In genomic region chr10:112954974-112955735, GRCh38 we compare ENCODE assay signal across 1 cellular context.
TF ChIP-seq lines count a peak whose summit lies in the region.

No MANE protein-coding gene starts in this region.

TF ChIP-seq in HEK293, 187 proteins besides CTCF, POLR2A, EP300 and RAD21 (continued from another document):
- TF ChIP-seq PATZ1 (tag by site-specific recombination; IDR thresholded peaks at IDR 0.05) (no peak), MZF1 (tag by site-specific recombination; IDR thresholded peaks at IDR 0.05; ENCODE audit: borderline replicate concordance) (no peak), ZNF155 (tag by site-specific recombination; IDR thresholded peaks at IDR 0.05) (no peak), ZSCAN5A (tag by site-specific recombination; IDR thresholded peaks at IDR 0.05) (no peak), ZNF561 (tag by site-specific recombination; IDR thresholded peaks at IDR 0.05; ENCODE audit: borderline replicate concordance) (no peak), ZEB2 (tag by site-specific recombination; IDR thresholded peaks at IDR 0.05) (peak; percentile 63), ZNF324 (tag by site-specific recombination; IDR thresholded peaks at IDR 0.05) (no peak), ZNF341 (tag by site-specific recombination; IDR thresholded peaks at IDR 0.05; ENCODE audit: low read depth) (peak; percentile 41; the same call in 1 of the 2 replicates), ZNF544 (tag by site-specific recombination; IDR thresholded peaks at IDR 0.05) (no peak), KLF10 (tag by site-specific recombination; IDR thresholded peaks at IDR 0.05) (peak; percentile 73), PRDM10 (tag by site-specific recombination; IDR thresholded peaks at IDR 0.05) (peak; percentile 95), ZNF791 (tag by site-specific recombination; IDR thresholded peaks at IDR 0.05) (no peak), ZNF10 (tag by site-specific recombination; IDR thresholded peaks at IDR 0.05) (0 out of 2 replicates have a peak, but pooled peaks have one; percentile 10), ZNF16 (tag by site-specific recombination; IDR thresholded peaks at IDR 0.05; ENCODE audit: low read depth) (no peak), ZNF768 (tag by site-specific recombination; IDR thresholded peaks at IDR 0.05) (no peak), KLF7 (tag by site-specific recombination; IDR thresholded peaks at IDR 0.05; ENCODE audit: borderline replicate concordance) (peak; percentile 39; the same call in 1 of the 2 replicates)
